In the genomic region with DNA sequence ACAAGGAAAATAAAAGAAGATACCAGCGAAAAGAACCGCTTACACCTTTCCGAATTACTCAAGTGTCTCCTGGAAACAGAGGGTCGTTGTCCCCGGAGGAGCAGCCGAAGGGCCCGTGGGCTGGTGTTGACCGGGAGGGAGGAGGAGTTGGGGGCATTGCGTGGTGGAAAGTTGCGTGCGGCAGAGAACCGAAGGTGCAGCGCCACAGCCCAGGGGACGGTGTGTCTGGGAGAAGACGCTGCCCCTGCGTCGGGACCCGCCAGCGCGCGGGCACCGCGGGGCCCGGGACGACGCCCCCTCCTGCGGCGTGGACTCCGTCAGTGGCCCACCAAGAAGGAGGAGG, we compare ENCODE assay signal across 8 cellular contexts. TPM values are rescaled to one million over a fixed set of nuclear protein-coding genes. Genes with fewer than 3 reads are reported as not detected.
DNase-seq lines count a peak whose midpoint lies in the region; ATAC-seq and TF ChIP-seq lines count a peak whose summit lies in the region.

No MANE protein-coding gene starts in this region.

- intact Hi-C loops in Right ventricle myocardium inferior (cut with DNase I), result loop anchor here (5.0 kb wide), 1 partner anchor 740 kb away; no protein-coding TSS in a partner anchor
- intact Hi-C loops in cardiac septum (cut with DNase I), result loop anchor here (10.0 kb wide), 2 partner anchors 742 to 1092 kb away; no protein-coding TSS in a partner anchor

- peaks cover 43% of the 10 kb centered on the region for H3K4me1 Mint-ChIP-seq in central memory CD8-positive, alpha-beta T cell

- H3K27me3 ChIP-seq in liver (ENCODE audit: control insufficient read depth in 4 of 4, insufficient read depth in 4 of 4, low read length in 3 of 4), result no peaks in the 10 kb centered on the region

- no peaks in the 10 kb centered on the region for H3K9me3 ChIP-seq in liver (ENCODE audit: control insufficient read depth in 4 of 4, low read length in 3 of 4)

- WGBS in liver, result under 1% methylated on average over 29 of the region's 29 CpGs

- no peaks in the 10 kb centered on the region for H3K27me3 Mint-ChIP-seq in central memory CD8-positive, alpha-beta T cell

- H3K27ac Mint-ChIP-seq in central memory CD8-positive, alpha-beta T cell (ENCODE audit: low read depth), result peak overlapping the region; percentile 89

- ATAC-seq in Right ventricle myocardium inferior (no peak), SK-N-SH treated with all-trans-retinoic acid at 6 μM for 48 hours (peak; percentile 10)
- no peak for ATAC-seq in central memory CD8-positive, alpha-beta T cell (replicated peaks; ENCODE audit: extremely low read depth, poor library complexity, severe bottlenecking)

- no peak for TF ChIP-seq CTCF in liver (IDR thresholded peaks at IDR 0.05; ENCODE audit: low read depth, low read length, missing input control)

- no peaks in the 10 kb centered on the region for H3K36me3 ChIP-seq in liver (ENCODE audit: control insufficient read depth in 4 of 4, insufficient read depth in 3 of 4, low read depth in 1 of 4, low read length in 3 of 4)

- H3K4me1 ChIP-seq in liver (ENCODE audit: control insufficient read depth in 4 of 4, insufficient read depth in 4 of 4, low read length in 3 of 4), result peaks cover 0 to 30% (median 18%) of the 10 kb centered on the region in 4 donors

- H3K4me3 ChIP-seq in liver (ENCODE audit: low read depth in 1 of 3, low read length in 3 of 3), result peak overlapping the region; percentile 69 to 96 (median 91)

- DNase-seq in Right ventricle myocardium inferior (ENCODE audit: missing footprints) (peak; percentile 69), cardiac septum (ENCODE audit: low spot score) (no peak), NCI-H1048 (lab: John Stamatoyannopoulos, UW) (no peak), GDM1 (lab: John Stamatoyannopoulos, UW) (no peak)
- DNase-seq in central memory CD8-positive, alpha-beta T cell (ENCODE audit: low spot score in 2 of 2), result peak in 1 of 2 donors; percentile 19
- peak; percentile 5 to 15 (median 5) for DNase-seq in stimulated activated CD4-positive, alpha-beta T cell treated with anti-CD3 and anti-CD28 coated beads, TNF-alpha, amount 100 ng/mL, for 4 hours (ENCODE audit: low read depth in 3 of 3)

- no peaks in the 10 kb centered on the region for H3K9me3 Mint-ChIP-seq in central memory CD8-positive, alpha-beta T cell

- peaks cover 22% of the 10 kb centered on the region for H3K36me3 Mint-ChIP-seq in central memory CD8-positive, alpha-beta T cell (ENCODE audit: insufficient read depth)

- no peak for TF ChIP-seq RAD21 in liver (IDR thresholded peaks at IDR 0.05)

- H3K9ac ChIP-seq in liver (ENCODE audit: low read depth in 1 of 2, low read length in 2 of 2), result peak overlapping the region; percentile 96

- H3K27ac ChIP-seq in liver (ENCODE audit: low read depth in 1 of 2, low read length in 2 of 2), result peak overlapping the region; percentile 91 to 96

- H3K4me3 Mint-ChIP-seq in central memory CD8-positive, alpha-beta T cell, result peak overlapping the region; percentile 99

TF ChIP-seq in SK-N-SH treated with all-trans-retinoic acid at 6 μM for 48 hours, 23 proteins besides CTCF, POLR2A, EP300 and RAD21:
- TF ChIP-seq GLIS3 (CRISPR knock-in tag; IDR thresholded peaks at IDR 0.05) (no peak), ZC3H10 (CRISPR knock-in tag; IDR thresholded peaks at IDR 0.05) (no peak)

TF ChIP-seq in liver, 16 proteins besides CTCF, POLR2A, EP300 and RAD21:
- TF ChIP-seq NR2F2 (IDR thresholded peaks at IDR 0.05) (no peak), RXRA (IDR thresholded peaks at IDR 0.05) (no peak), YY1 (IDR thresholded peaks at IDR 0.05) (no peak), SP1 (IDR thresholded peaks at IDR 0.05) (no peak), FOXA2 (IDR thresholded peaks at IDR 0.05) (no peak), GABPA (IDR thresholded peaks at IDR 0.05 in 1 of 2, conservative IDR thresholded peaks at IDR 0.05 in 1 of 2) (no peak), EGR1 (IDR thresholded peaks at IDR 0.05; ENCODE audit: low read depth in 2 of 2) (no peak)
- TF ChIP-seq, protein P1, sequence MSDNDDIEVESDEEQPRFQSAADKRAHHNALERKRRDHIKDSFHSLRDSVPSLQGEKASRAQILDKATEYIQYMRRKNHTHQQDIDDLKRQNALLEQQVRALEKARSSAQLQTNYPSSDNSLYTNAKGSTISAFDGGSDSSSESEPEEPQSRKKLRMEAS (IDR thresholded peaks at IDR 0.05), result no peak
- TF ChIP-seq, protein P2, sequence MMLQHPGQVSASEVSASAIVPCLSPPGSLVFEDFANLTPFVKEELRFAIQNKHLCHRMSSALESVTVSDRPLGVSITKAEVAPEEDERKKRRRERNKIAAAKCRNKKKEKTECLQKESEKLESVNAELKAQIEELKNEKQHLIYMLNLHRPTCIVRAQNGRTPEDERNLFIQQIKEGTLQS (IDR thresholded peaks at IDR 0.05), result no peak
- TF ChIP-seq, protein P3, sequence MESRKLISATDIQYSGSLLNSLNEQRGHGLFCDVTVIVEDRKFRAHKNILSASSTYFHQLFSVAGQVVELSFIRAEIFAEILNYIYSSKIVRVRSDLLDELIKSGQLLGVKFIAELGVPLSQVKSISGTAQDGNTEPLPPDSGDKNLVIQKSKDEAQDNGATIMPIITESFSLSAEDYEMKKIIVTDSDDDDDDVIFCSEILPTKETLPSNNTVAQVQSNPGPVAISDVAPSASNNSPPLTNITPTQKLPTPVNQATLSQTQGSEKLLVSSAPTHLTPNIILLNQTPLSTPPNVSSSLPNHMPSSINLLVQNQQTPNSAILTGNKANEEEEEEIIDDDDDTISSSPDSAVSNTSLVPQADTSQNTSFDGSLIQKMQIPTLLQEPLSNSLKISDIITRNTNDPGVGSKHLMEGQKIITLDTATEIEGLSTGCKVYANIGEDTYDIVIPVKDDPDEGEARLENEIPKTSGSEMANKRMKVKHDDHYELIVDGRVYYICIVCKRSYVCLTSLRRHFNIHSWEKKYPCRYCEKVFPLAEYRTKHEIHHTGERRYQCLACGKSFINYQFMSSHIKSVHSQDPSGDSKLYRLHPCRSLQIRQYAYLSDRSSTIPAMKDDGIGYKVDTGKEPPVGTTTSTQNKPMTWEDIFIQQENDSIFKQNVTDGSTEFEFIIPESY (IDR thresholded peaks at IDR 0.05), result no peak
- TF ChIP-seq, protein P4, sequence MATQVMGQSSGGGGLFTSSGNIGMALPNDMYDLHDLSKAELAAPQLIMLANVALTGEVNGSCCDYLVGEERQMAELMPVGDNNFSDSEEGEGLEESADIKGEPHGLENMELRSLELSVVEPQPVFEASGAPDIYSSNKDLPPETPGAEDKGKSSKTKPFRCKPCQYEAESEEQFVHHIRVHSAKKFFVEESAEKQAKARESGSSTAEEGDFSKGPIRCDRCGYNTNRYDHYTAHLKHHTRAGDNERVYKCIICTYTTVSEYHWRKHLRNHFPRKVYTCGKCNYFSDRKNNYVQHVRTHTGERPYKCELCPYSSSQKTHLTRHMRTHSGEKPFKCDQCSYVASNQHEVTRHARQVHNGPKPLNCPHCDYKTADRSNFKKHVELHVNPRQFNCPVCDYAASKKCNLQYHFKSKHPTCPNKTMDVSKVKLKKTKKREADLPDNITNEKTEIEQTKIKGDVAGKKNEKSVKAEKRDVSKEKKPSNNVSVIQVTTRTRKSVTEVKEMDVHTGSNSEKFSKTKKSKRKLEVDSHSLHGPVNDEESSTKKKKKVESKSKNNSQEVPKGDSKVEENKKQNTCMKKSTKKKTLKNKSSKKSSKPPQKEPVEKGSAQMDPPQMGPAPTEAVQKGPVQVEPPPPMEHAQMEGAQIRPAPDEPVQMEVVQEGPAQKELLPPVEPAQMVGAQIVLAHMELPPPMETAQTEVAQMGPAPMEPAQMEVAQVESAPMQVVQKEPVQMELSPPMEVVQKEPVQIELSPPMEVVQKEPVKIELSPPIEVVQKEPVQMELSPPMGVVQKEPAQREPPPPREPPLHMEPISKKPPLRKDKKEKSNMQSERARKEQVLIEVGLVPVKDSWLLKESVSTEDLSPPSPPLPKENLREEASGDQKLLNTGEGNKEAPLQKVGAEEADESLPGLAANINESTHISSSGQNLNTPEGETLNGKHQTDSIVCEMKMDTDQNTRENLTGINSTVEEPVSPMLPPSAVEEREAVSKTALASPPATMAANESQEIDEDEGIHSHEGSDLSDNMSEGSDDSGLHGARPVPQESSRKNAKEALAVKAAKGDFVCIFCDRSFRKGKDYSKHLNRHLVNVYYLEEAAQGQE (IDR thresholded peaks at IDR 0.05), result no peak
TF ChIP-seq in liver: peak in this region for 0.

RNA-seq across cellular contexts. Expression of gene ALCAM, which starts 0.3 kb away (rescaled TPM):
- total RNA-seq in Right ventricle myocardium inferior, result 3.5 TPM
- 8.3 TPM for total RNA-seq in cardiac septum
- total RNA-seq in liver, result 10 to 100 TPM; 46.3 to 62.0 TPM
- polyA plus RNA-seq in liver, result 10 to 100 TPM; 14.2 to 18.3 TPM

Comparison
In these comparisons a context has a peak if more than half of its experiments do, and no peak if none do; other contexts are left out.
1. DNase-seq: peak in Right ventricle myocardium inferior (single experiment) and stimulated activated CD4-positive, alpha-beta T cell treated with anti-CD3 and anti-CD28 coated beads, TNF-alpha, amount 100 ng/mL, for 4 hours (3 of 3); none in cardiac septum (single experiment), NCI-H1048 (single experiment) and GDM1 (single experiment).